Comparison of ENCODE assay signal across 20 cellular contexts in the genomic region with DNA sequence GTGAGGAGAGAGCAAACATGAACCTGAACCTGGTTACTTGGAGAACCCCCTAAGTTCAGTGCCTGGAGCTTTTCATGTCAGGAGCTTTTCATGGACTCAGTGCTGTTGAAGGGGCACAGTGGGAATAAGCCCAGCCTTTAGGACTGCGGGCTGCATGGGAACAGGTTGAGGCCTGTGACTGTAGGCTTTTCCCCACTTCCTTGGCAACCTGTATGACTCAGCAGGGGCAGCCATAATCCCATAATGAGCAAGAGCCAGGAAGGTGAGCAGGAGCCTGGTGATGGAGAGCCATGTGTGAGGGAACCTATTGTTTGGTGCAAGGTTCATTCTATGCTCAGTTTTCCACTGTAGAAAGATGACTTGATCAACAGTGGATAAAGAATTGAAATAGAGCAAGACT. TPM values are rescaled to one million over a fixed set of nuclear protein-coding genes. Genes with fewer than 3 reads are reported as not detected.
"Had no signal": no experiment of that assay in that cellular context is flagged by ENCODE, and none has a peak within 500 bp of the region (broad histone marks: within the 10 kb centered on the region; RNA-seq: fewer than 3 reads in every experiment).

No MANE protein-coding gene starts in this region.

- H3K27ac ChIP-seq: gastrocnemius medialis, pancreas, right atrium auricular region, tibial artery had no signal

- DNase-seq: activated CD4-positive, alpha-beta T cell treated with anti-CD3 and anti-CD28 coated beads, Interleukin-2, amount 10 ng/mL, durations not matched to agents 7 days and 5 days; activated CD8-positive, alpha-beta memory T cell treated with anti-CD3 and anti-CD28 coated beads for 24 hours; activated naive CD4-positive, alpha-beta T cell treated with anti-CD3 and anti-CD28 coated beads for 36 hours; gastrocnemius medialis; naive B cell; pancreas; T-helper 1 cell; tibial artery had no signal

- ATAC-seq: activated T-helper 17 cell treated with anti-CD3 and anti-CD28 coated beads, Interleukin-2, amount 50 U/mL, for 72 hours; gastrocnemius medialis; pancreas; stimulated activated effector memory CD8-positive, alpha-beta T cell treated with anti-CD3 and anti-CD28 coated beads, Interleukin-12 subunit alpha, Interleukin-12 subunit beta, amount 100 ng/mL, for 72 hours; WTC11 had no signal

- H3K4me1 ChIP-seq: gastrocnemius medialis, pancreas, right atrium auricular region, tibial artery had no signal

- H3K9me3 ChIP-seq: gastrocnemius medialis, pancreas, right atrium auricular region, tibial artery had no signal

- H3K4me3 ChIP-seq: gastrocnemius medialis, pancreas, right atrium auricular region, skin epidermis, tibial artery had no signal

- FAIRE-seq: astrocyte, colon, pancreas had no signal

- H3K36me3 ChIP-seq: gastrocnemius medialis, pancreas, right atrium auricular region, tibial artery had no signal

- H3K27me3 ChIP-seq: gastrocnemius medialis, pancreas, right atrium auricular region had no signal

RNA-seq across cellular contexts. Expression of gene MEP1A, which starts 23.4 kb away (rescaled TPM):
- total RNA-seq: activated CD4-positive, alpha-beta T cell treated with anti-CD3 and anti-CD28 coated beads, Interleukin-2, amount 10 ng/mL, durations not matched to agents 7 days and 5 days; activated naive CD4-positive, alpha-beta T cell treated with anti-CD3 and anti-CD28 coated beads for 36 hours; activated T-helper 17 cell treated with anti-CD3 and anti-CD28 coated beads, Interleukin-2, amount 50 U/mL, for 72 hours; astrocyte; cardiac septum; fibroblast of lung; kidney epithelial cell; lower leg skin; mesothelial cell of epicardium; right atrium auricular region had no signal
- polyA plus RNA-seq: fibroblast of lung had no signal
